In genomic region chr12:14362347-14362746, GRCh38 we compare ENCODE assay signal across 1 cellular context.
A peak's percentile ranks its signal among the peaks of the same experiment; 100 is the strongest.
TF ChIP-seq lines count a peak whose summit lies in the region.

No MANE protein-coding gene starts in this region.

TF ChIP-seq in GM12878, 131 proteins besides CTCF, POLR2A, EP300 and RAD21 (continued from another document):
- TF ChIP-seq E2F8 (IDR thresholded peaks at IDR 0.05; ENCODE audit: low read depth, partially characterized antibody): no peak
- TF ChIP-seq USF1 (IDR thresholded peaks at IDR 0.05; ENCODE audit: borderline replicate concordance, extremely low read length, insufficient read depth, low read depth, low read length): no peak
- TF ChIP-seq REST (IDR thresholded peaks at IDR 0.05; ENCODE audit: low read depth, low read length): no peak
- TF ChIP-seq IKZF1 (conservative IDR thresholded peaks at IDR 0.05): peak; percentile 74
- no peak for TF ChIP-seq PAX8 (IDR thresholded peaks at IDR 0.05)
- TF ChIP-seq SREBF1 (IDR thresholded peaks at IDR 0.05; ENCODE audit: low read length): no peak
- TF ChIP-seq CHD4 (IDR thresholded peaks at IDR 0.05): no peak
- no peak; the same call in 1 of the 2 replicates for TF ChIP-seq ZNF217 (IDR thresholded peaks at IDR 0.05)
- no peak for TF ChIP-seq HCFC1 (IDR thresholded peaks at IDR 0.05; ENCODE audit: low read length)
- TF ChIP-seq SMAD5 (IDR thresholded peaks at IDR 0.05; ENCODE audit: low read depth): no peak
- no peak for TF ChIP-seq SMAD1 (IDR thresholded peaks at IDR 0.05; ENCODE audit: low read depth, partially characterized antibody)
TF ChIP-seq in GM12878: peak in this region for 30.
